ENCODE assay signal across 1 cellular context in the genomic region with DNA sequence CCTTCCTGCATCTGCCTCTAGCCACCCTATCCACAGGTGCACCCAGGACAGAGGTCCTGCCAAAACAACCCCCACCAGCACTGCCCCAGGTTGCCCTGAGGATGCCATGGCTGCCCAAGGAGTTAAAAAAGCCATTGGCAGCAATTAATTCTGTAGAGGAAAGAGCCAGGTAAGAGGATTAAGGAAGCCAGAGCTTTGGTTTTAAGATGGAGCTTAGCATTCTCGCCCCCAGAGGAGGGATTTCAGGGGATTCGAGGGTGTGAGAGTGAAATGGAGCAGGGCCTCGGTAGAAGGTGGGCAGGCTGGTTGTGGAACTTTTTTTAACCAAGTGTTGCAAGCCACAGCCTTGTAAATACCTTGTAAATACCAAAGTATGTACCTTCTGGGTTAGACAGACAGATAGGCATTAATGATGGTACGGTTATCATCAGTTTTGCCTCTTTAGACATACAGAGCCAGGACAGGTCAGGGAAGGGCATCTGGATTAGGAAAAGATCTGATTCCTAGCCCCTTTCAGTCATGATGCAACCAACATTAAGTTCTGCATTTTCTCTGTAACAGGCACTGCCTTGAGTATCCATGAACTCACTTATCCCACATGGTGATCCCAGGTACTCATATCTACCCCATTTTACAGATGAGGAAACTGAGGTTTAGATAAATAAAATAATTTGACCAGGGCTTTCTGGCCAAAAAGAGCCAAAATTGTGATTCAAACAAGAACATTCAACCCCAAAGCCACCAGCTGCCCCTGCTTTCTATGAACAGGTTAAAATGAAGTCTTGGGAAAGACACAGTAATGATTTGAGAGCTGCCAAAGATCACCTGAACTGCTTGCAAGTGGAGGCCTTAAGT.
TF ChIP-seq lines count a peak whose summit lies in the region.

No MANE protein-coding gene starts in this region.

TF ChIP-seq in HepG2, 621 proteins besides CTCF, POLR2A, EP300 and RAD21:
- no peak for TF ChIP-seq KDM6A (CRISPR knock-in tag; IDR thresholded peaks at IDR 0.05; ENCODE audit: low read depth)
- TF ChIP-seq, protein P1, sequence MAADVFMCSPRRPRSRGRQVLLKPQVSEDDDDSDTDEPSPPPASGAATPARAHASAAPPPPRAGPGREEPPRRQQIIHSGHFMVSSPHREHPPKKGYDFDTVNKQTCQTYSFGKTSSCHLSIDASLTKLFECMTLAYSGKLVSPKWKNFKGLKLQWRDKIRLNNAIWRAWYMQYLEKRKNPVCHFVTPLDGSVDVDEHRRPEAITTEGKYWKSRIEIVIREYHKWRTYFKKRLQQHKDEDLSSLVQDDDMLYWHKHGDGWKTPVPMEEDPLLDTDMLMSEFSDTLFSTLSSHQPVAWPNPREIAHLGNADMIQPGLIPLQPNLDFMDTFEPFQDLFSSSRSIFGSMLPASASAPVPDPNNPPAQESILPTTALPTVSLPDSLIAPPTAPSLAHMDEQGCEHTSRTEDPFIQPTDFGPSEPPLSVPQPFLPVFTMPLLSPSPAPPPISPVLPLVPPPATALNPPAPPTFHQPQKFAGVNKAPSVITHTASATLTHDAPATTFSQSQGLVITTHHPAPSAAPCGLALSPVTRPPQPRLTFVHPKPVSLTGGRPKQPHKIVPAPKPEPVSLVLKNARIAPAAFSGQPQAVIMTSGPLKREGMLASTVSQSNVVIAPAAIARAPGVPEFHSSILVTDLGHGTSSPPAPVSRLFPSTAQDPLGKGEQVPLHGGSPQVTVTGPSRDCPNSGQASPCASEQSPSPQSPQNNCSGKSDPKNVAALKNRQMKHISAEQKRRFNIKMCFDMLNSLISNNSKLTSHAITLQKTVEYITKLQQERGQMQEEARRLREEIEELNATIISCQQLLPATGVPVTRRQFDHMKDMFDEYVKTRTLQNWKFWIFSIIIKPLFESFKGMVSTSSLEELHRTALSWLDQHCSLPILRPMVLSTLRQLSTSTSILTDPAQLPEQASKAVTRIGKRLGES (CRISPR knock-in tag; IDR thresholded peaks at IDR 0.05; ENCODE audit: borderline replicate concordance), result no peak
- TF ChIP-seq ZNF629 (CRISPR knock-in tag; conservative IDR thresholded peaks at IDR 0.05), result peak; percentile 70
